In genomic region chr6:147507162-147508072, GRCh38 we compare ENCODE assay signal across 8 cellular contexts. TPM values are rescaled to one million over a fixed set of nuclear protein-coding genes. Genes with fewer than 3 reads are reported as not detected.
DNase-seq lines count a peak whose midpoint lies in the region; ATAC-seq and TF ChIP-seq lines count a peak whose summit lies in the region.

No MANE protein-coding gene starts in this region.

- H3K27me3 ChIP-seq in lower lobe of right lung (ENCODE audit: low read depth), result peaks cover 34% of the 10 kb centered on the region
- H3K27me3 ChIP-seq in upper lobe of right lung, result peaks cover 14% of the 10 kb centered on the region

- no peak for DNase-seq in Right ventricle myocardium inferior (ENCODE audit: missing footprints)
- no peak for DNase-seq in cardiac septum (ENCODE audit: low spot score)
- peak; percentile 35 for DNase-seq in NCI-H774 (lab: John Stamatoyannopoulos, UW)
- DNase-seq in coronary artery (ENCODE audit: low spot score), result no peak
- DNase-seq in lower lobe of right lung, result peak; percentile 46
- DNase-seq in upper lobe of right lung, result peak; percentile 65
- no peak for DNase-seq in cerebellar nuclear complex (lab: John Stamatoyannopoulos, UW)
- no peak for DNase-seq in inferior parietal cortex (ENCODE audit: extremely low spot score)

- TF ChIP-seq CTCF in coronary artery (IDR thresholded peaks at IDR 0.05) (no peak), lower lobe of right lung (IDR thresholded peaks at IDR 0.05) (no peak), upper lobe of right lung (IDR thresholded peaks at IDR 0.05) (no peak)

- intact Hi-C loops in Right ventricle myocardium inferior (cut with DNase I), result loop anchor here (1.0 to 5.0 kb wide), 2 partner anchors 105 to 144 kb away; no protein-coding TSS in a partner anchor
- intact Hi-C loops in cardiac septum (cut with DNase I), result loop anchor here (1.0 to 5.0 kb wide), 4 partner anchors 40 to 955 kb away; no protein-coding TSS in a partner anchor
- intact Hi-C loops in lower lobe of right lung (cut with DNase I), result no loop called here
- intact Hi-C loops in upper lobe of right lung (cut with DNase I), result loop anchor here (10.0 kb wide), 1 partner anchor 747 kb away; no protein-coding TSS in a partner anchor

- H3K4me1 ChIP-seq in lower lobe of right lung (peaks cover 21% of the 10 kb centered on the region), upper lobe of right lung (peaks cover 22% of the 10 kb centered on the region)

- ATAC-seq in Right ventricle myocardium inferior (peak; percentile 17), lower lobe of right lung (peak; percentile 39 to 41), upper lobe of right lung (peak; percentile 3)

- H3K36me3 ChIP-seq in lower lobe of right lung (no peaks in the 10 kb centered on the region), upper lobe of right lung (no peaks in the 10 kb centered on the region)

- peak overlapping the region; percentile 85 for H3K4me3 ChIP-seq in coronary artery
- H3K4me3 ChIP-seq in lower lobe of right lung, result peak overlapping the region; percentile 69
- H3K4me3 ChIP-seq in upper lobe of right lung, result peak overlapping the region; percentile 75

- H3K9me3 ChIP-seq in lower lobe of right lung, result no peaks in the 10 kb centered on the region
- no peaks in the 10 kb centered on the region for H3K9me3 ChIP-seq in upper lobe of right lung

- H3K27ac ChIP-seq in coronary artery (peak overlapping the region; percentile 41 to 66), lower lobe of right lung (peak overlapping the region; percentile 66), upper lobe of right lung (peak overlapping the region; percentile 79)

RNA-seq across cellular contexts. Expression of gene SAMD5, which starts 1.1 kb away (rescaled TPM):
- 0.51 TPM for total RNA-seq in Right ventricle myocardium inferior
- 3.0 TPM for total RNA-seq in cardiac septum
- total RNA-seq in lower lobe of right lung, result 8.7 TPM
- total RNA-seq in upper lobe of right lung, result 19.6 TPM

Comparison
In these comparisons a context has a peak if more than half of its experiments do, and no peak if none do; other contexts are left out.
1. DNase-seq: peak in NCI-H774 (single experiment), lower lobe of right lung (single experiment) and upper lobe of right lung (single experiment); none in Right ventricle myocardium inferior (single experiment), cardiac septum (single experiment), coronary artery (single experiment), cerebellar nuclear complex (0 of 2) and inferior parietal cortex (single experiment).
2. Peak in every context shown above with its lines, with median percentiles within 50 percentile points of each other: ATAC-seq, H3K27ac ChIP-seq and H3K4me3 ChIP-seq.